In genomic region chr13:27274631-27275030, GRCh38 we compare ENCODE assay signal across 19 cellular contexts. TPM values are rescaled to one million over a fixed set of nuclear protein-coding genes. Genes with fewer than 3 reads are reported as not detected.
DNase-seq lines count a peak whose midpoint lies in the region; ATAC-seq, FAIRE-seq and TF ChIP-seq lines count a peak whose summit lies in the region.
"Had no signal": no experiment of that assay in that cellular context is flagged by ENCODE, and none has a peak within 500 bp of the region (broad histone marks: within the 10 kb centered on the region; RNA-seq: fewer than 3 reads in every experiment).

No MANE protein-coding gene starts in this region.

- H3K4me2 ChIP-seq in astrocyte (ENCODE audit: low read length) (no peak overlapping the region), SK-N-SH (no peak overlapping the region)

- CTCF ChIA-PET in SK-N-SH (lab: Yijun Ruan, JAX), result interaction anchor here (0.9 to 1.8 kb wide), 5 partner anchors 10 to 289 kb away, joined by 3 to 7 read pairs (median 3); no protein-coding TSS in a partner anchor

- H3K9ac ChIP-seq in astrocyte (ENCODE audit: low read length), result no peak overlapping the region
- no peak overlapping the region for H3K9ac ChIP-seq in SK-N-SH

- peak overlapping the region; percentile 36 for H3K27ac Mint-ChIP-seq in astrocyte (ENCODE audit: unreplicated experiment)
- H3K27ac Mint-ChIP-seq: CD4-positive, alpha-beta memory T cell had no signal

- in situ Hi-C loops in G401 (cut with HindIII; ENCODE audit: low sequenced_read_pairs), result no loop called here

- H3K4me3 Mint-ChIP-seq in astrocyte (ENCODE audit: unreplicated experiment), result no peak overlapping the region

- H3K27me3 ChIP-seq in astrocyte (ENCODE audit: insufficient read depth, low read length) (no peaks in the 10 kb centered on the region), tibial artery (no peaks in the 10 kb centered on the region), SK-N-SH (ENCODE audit: insufficient read depth) (no peaks in the 10 kb centered on the region; the same call in 1 of the 2 replicates)
- H3K27me3 ChIP-seq: SJCRH30 had no signal

- intact Hi-C loops in tibial artery (cut with DNase I; ENCODE audit: low total_unique reads), result loop anchor here (5.0 kb wide), 2 partner anchors 83 to 102 kb away; partner anchors contain the start of gene USP12

- no peaks in the 10 kb centered on the region for H3K79me2 ChIP-seq in astrocyte (ENCODE audit: insufficient read depth, low read length)
- H3K79me2 ChIP-seq in SK-N-SH (ENCODE audit: insufficient read depth), result no peaks in the 10 kb centered on the region

- no peak for TF ChIP-seq RAD21 in SK-N-SH (IDR thresholded peaks at IDR 0.05; ENCODE audit: low read length)

- POLR2A ChIA-PET in SK-N-SH (lab: Yijun Ruan, JAX), result interaction anchor here (1.5 kb wide), 1 partner anchor 24 kb away, joined by 3 read pairs; no protein-coding TSS in a partner anchor

- no peak for ATAC-seq in GM19467 (IDR thresholded peaks at IDR 0.05; ENCODE audit: unreplicated experiment)
- ATAC-seq: Panc1 had no signal

- no peaks in the 10 kb centered on the region for H3K36me3 Mint-ChIP-seq in astrocyte (ENCODE audit: low read depth, unreplicated experiment)
- H3K36me3 Mint-ChIP-seq: CD4-positive, alpha-beta memory T cell had no signal

- H3K4me3 ChIP-seq in astrocyte (ENCODE audit: insufficient read depth, low read depth, low read length), result no peak overlapping the region
- H3K4me3 ChIP-seq in tibial artery, result no peak overlapping the region
- H3K4me3 ChIP-seq in SK-N-SH (ENCODE audit: low read depth in 2 of 2, low read length in 1 of 2), result no peak overlapping the region
- H3K4me3 ChIP-seq: SJCRH30 had no signal

- DNase-seq in G401 (ENCODE audit: low spot score) (peak; percentile 61), NCI-H146 (lab: John Stamatoyannopoulos, UW) (peak; percentile 70), astrocyte (ENCODE audit: low read depth) (no peak), tibial artery (no peak), HCEC 1CT (no peak), SK-N-SH (no peak)
- DNase-seq: Calu3; CD4-positive, alpha-beta memory T cell; DMS153; GF-D8; Karpas-422; NCI-H187 treated with DMSO at 0.1 percent for 48 hours; NCI-H226; NCI-H524; SJCRH30 had no signal

- peaks cover 23% of the 10 kb centered on the region for H3K27me3 Mint-ChIP-seq in astrocyte (ENCODE audit: low read depth, unreplicated experiment)

- FAIRE-seq in astrocyte (lab: Jason Lieb, UNC), result no peak
- FAIRE-seq: GM19239, H1 had no signal

- H3K36me3 ChIP-seq in astrocyte (ENCODE audit: insufficient read depth, low read length) (no peaks in the 10 kb centered on the region), tibial artery (peaks cover 0 to 6% (median 0%) of the 10 kb centered on the region in 3 donors), SK-N-SH (replicated peaks in 1 of 2; ENCODE audit: control insufficient read depth in 1 of 2, insufficient read depth in 2 of 2, low read length in 1 of 2) (no peaks in the 10 kb centered on the region)
- H3K36me3 ChIP-seq: SJCRH30 had no signal

- no peaks in the 10 kb centered on the region for H3K9me3 ChIP-seq in astrocyte (ENCODE audit: insufficient read depth, low read depth, low read length)
- H3K9me3 ChIP-seq in tibial artery, result no peaks in the 10 kb centered on the region
- no peaks in the 10 kb centered on the region for H3K9me3 ChIP-seq in SK-N-SH
- H3K9me3 ChIP-seq: SJCRH30 had no signal

- H4K20me1 ChIP-seq in astrocyte (ENCODE audit: insufficient read depth, low read length) (peaks cover 4% of the 10 kb centered on the region), SK-N-SH (ENCODE audit: insufficient read depth) (no peaks in the 10 kb centered on the region)

- TF ChIP-seq CTCF in astrocyte (IDR thresholded peaks at IDR 0.05; ENCODE audit: insufficient read depth, low read depth, low read length) (no peak), tibial artery (IDR thresholded peaks at IDR 0.05) (no peak), SK-N-SH (IDR thresholded peaks at IDR 0.05) (no peak)

- WGBS in SK-N-SH (ENCODE audit: low lambda C conversion rate), result 8% methylated on average over 1 of the region's 1 CpG

- no peak for TF ChIP-seq EP300 in SK-N-SH (IDR thresholded peaks at IDR 0.05; ENCODE audit: borderline replicate concordance in 1 of 2, low read depth in 1 of 2, low read length in 1 of 2)

- H2AFZ ChIP-seq in astrocyte (ENCODE audit: low read depth, low read length) (no peak overlapping the region), SK-N-SH (ENCODE audit: low read depth) (no peak overlapping the region)

- H3K27ac ChIP-seq in astrocyte (ENCODE audit: low read depth, low read length) (no peak overlapping the region), tibial artery (peak overlapping the region; percentile 70 to 75), SK-N-SH (ENCODE audit: low read depth in 2 of 2, low read length in 1 of 2) (no peak overlapping the region)
- H3K27ac ChIP-seq: SJCRH30 had no signal

- H3F3A ChIP-seq in SK-N-SH (replicated peaks; ENCODE audit: insufficient read depth), result peaks cover 18% of the 10 kb centered on the region

- no peaks in the 10 kb centered on the region for H3K4me1 Mint-ChIP-seq in astrocyte (ENCODE audit: low read depth, unreplicated experiment)

- H3K9me3 Mint-ChIP-seq in astrocyte (ENCODE audit: unreplicated experiment), result no peaks in the 10 kb centered on the region
- H3K9me3 Mint-ChIP-seq: CD4-positive, alpha-beta memory T cell had no signal

- H3K9me2 ChIP-seq in SK-N-SH, result no peaks in the 10 kb centered on the region

- H3K4me1 ChIP-seq in astrocyte (ENCODE audit: insufficient read depth, low read length) (peaks cover 12% of the 10 kb centered on the region), tibial artery (peaks cover 4 to 42% (median 27%) of the 10 kb centered on the region in 4 donors), SK-N-SH (ENCODE audit: control insufficient read depth in 1 of 2, insufficient read depth in 2 of 2, low read depth in 1 of 2, low read length in 1 of 2) (peaks cover 6 to 19% of the 10 kb centered on the region in 2 experiments; a peak in 2 of 4 replicates)
- H3K4me1 ChIP-seq: SJCRH30 had no signal

TF ChIP-seq in SK-N-SH, 30 proteins besides CTCF, POLR2A, EP300 and RAD21 (continues in another document):
- TF ChIP-seq SMC3 (IDR thresholded peaks at IDR 0.05; ENCODE audit: low read depth, low read length), result no peak
- no peak for TF ChIP-seq POLR2AphosphoS5 (IDR thresholded peaks at IDR 0.05; ENCODE audit: low read depth, low read length)
- TF ChIP-seq RXRA (IDR thresholded peaks at IDR 0.05; ENCODE audit: borderline replicate concordance, low read depth), result no peak
- TF ChIP-seq SIN3A (IDR thresholded peaks at IDR 0.05; ENCODE audit: borderline replicate concordance, low read depth, low read length), result no peak
- TF ChIP-seq ZBTB33 (IDR thresholded peaks at IDR 0.05; ENCODE audit: borderline replicate concordance, low read depth), result no peak
- TF ChIP-seq REST (IDR thresholded peaks at IDR 0.05; ENCODE audit: low read depth, low read length), result no peak
- TF ChIP-seq MEF2A (IDR thresholded peaks at IDR 0.05; ENCODE audit: borderline replicate concordance, low read depth), result no peak

RNA-seq across cellular contexts. Expression of gene RASL11A, which starts 4.0 kb away (rescaled TPM):
- 2.4 and 5.8 TPM in 2 replicates for total RNA-seq in G401 (2014; rRNA removed; shearing (Covaris generic))
- 0.79 and 2.2 TPM in 2 replicates for total RNA-seq in astrocyte
- polyA plus RNA-seq in SK-N-SH (2012; rRNA removed), result 1.2 and 2.7 TPM in 2 replicates
- polyA plus RNA-seq in SK-N-SH (2012; cell fraction: cytosol; rRNA removed), result 1.2 and 1.6 TPM in 2 replicates
- 1.9 and 2.0 TPM in 2 replicates for polyA plus RNA-seq in SK-N-SH (2012; cell fraction: nucleus; rRNA removed)

RNA-seq across cellular contexts. Expression of gene RPL21, which starts 23.3 kb away (rescaled TPM):
- 1,415 and 1,774 TPM in 2 replicates for total RNA-seq in G401 (2014; rRNA removed; shearing (Covaris generic))
- 622 and 728 TPM in 2 replicates for total RNA-seq in astrocyte
- polyA plus RNA-seq in SK-N-SH (2012; rRNA removed), result 1,261 and 1,610 TPM in 2 replicates
- polyA plus RNA-seq in SK-N-SH (2012; cell fraction: cytosol; rRNA removed), result 2,029 and 2,591 TPM in 2 replicates
- 305 and 380 TPM in 2 replicates for polyA plus RNA-seq in SK-N-SH (2012; cell fraction: nucleus; rRNA removed)

Comparison
In these comparisons a context has a peak if more than half of its experiments do, and no peak if none do; other contexts are left out.
1. DNase-seq: peak in G401 (single experiment) and NCI-H146 (single experiment); none in astrocyte (single experiment), tibial artery (0 of 2), HCEC 1CT (single experiment) and SK-N-SH (single experiment).
2. H3K27ac ChIP-seq: peak in tibial artery (2 of 2); none in astrocyte (single experiment) and SK-N-SH (0 of 2).